ENCODE assay signal across 8 cellular contexts in the genomic region with DNA sequence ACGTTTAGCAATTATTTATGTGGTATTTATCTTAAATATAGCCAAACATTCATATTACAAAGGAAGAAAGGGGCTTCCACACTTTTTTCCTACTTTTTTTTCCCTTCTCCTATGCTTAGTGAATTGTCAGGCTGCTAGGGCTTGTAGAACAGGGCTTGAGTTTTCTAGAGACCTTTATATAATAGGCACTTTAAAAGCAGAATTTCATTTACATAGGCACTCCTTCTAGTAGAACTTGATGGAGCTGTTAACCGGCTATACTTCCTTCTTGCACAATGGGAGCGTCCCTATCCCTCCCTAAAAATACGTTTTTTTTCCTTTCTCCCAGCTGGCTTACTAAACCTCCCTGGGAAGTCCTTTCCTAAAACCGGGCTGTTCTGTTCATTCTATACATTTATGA. TPM values are rescaled to one million over a fixed set of nuclear protein-coding genes. Genes with fewer than 3 reads are reported as not detected.
DNase-seq lines count a peak whose midpoint lies in the region; ATAC-seq and TF ChIP-seq lines count a peak whose summit lies in the region.

No MANE protein-coding gene starts in this region.

- no peaks in the 10 kb centered on the region for H3K9me3 Mint-ChIP-seq in activated B cell treated with CpG ODN at 0.5 μM for 24 hours
- H3K9me3 Mint-ChIP-seq in stimulated activated naive CD8-positive, alpha-beta T cell treated with anti-CD3 and anti-CD28 coated beads, Interleukin-15, amount 100 ng/mL, for 72 hours, result no peaks in the 10 kb centered on the region

- intact Hi-C loops in activated B cell treated with CpG ODN at 0.5 μM for 24 hours (cut with micrococcal nuclease), result loop anchor here (1.0 to 5.0 kb wide), 16 partner anchors 15 to 914 kb away; a partner anchor contains a TSS

- H3K36me3 Mint-ChIP-seq in activated B cell treated with CpG ODN at 0.5 μM for 24 hours (ENCODE audit: low read depth), result peaks cover 48% of the 10 kb centered on the region

- H4K20me1 ChIP-seq in SK-N-SH (ENCODE audit: insufficient read depth), result peaks cover 6% of the 10 kb centered on the region; the same call in 1 of the 2 replicates

- H3K4me1 ChIP-seq in SK-N-SH (ENCODE audit: control insufficient read depth in 1 of 2, insufficient read depth in 2 of 2, low read depth in 1 of 2, low read length in 1 of 2), result peaks cover 19 to 29% of the 10 kb centered on the region in 2 experiments; a peak in 3 of 4 replicates
- peaks cover 10% of the 10 kb centered on the region for H3K4me1 ChIP-seq in iPS-18a (ENCODE audit: control insufficient read depth, low read depth, low read length)

- no peak for TF ChIP-seq EP300 in SK-N-SH (IDR thresholded peaks at IDR 0.05; ENCODE audit: borderline replicate concordance in 1 of 2, low read depth in 1 of 2, low read length in 1 of 2)

- H3K4me2 ChIP-seq in SK-N-SH, result peak overlapping the region; percentile 75

- TF ChIP-seq RAD21 in SK-N-SH (IDR thresholded peaks at IDR 0.05; ENCODE audit: low read length), result no peak

- H2AFZ ChIP-seq in SK-N-SH (ENCODE audit: low read depth), result no peak overlapping the region

- peak overlapping the region; percentile 93 for H3K27ac Mint-ChIP-seq in activated B cell treated with CpG ODN at 0.5 μM for 24 hours
- H3K27ac Mint-ChIP-seq in stimulated activated naive CD8-positive, alpha-beta T cell treated with anti-CD3 and anti-CD28 coated beads, Interleukin-15, amount 100 ng/mL, for 72 hours, result peak overlapping the region; percentile 4 to 12

- POLR2A ChIA-PET in SK-N-SH (lab: Yijun Ruan, JAX), result interaction anchor here (0.5 to 2.8 kb wide), 12 partner anchors 10 to 1071 kb away, joined by 3 to 14 read pairs (median 5); no protein-coding TSS in a partner anchor
- POLR2A ChIA-PET in activated B cell treated with CpG ODN at 0.5 μM for 24 hours (lab: Charles Lee), result interaction anchor here (0.7 to 6.0 kb wide), 54 partner anchors 9 to 1455 kb away, joined by 3 to 271 read pairs (median 8); a partner anchor contains a TSS

- H3K79me2 ChIP-seq in SK-N-SH (ENCODE audit: insufficient read depth), result peaks cover 57% of the 10 kb centered on the region

- no peaks in the 10 kb centered on the region for H3K27me3 ChIP-seq in SK-N-SH (ENCODE audit: insufficient read depth)
- H3K27me3 ChIP-seq in iPS-18a (ENCODE audit: control insufficient read depth, insufficient read depth, low read length), result peaks cover 10% of the 10 kb centered on the region

- CTCF ChIA-PET in SK-N-SH (lab: Yijun Ruan, JAX), result interaction anchor here (0.6 to 3.5 kb wide), 48 partner anchors 9 to 1068 kb away, joined by 3 to 33 read pairs (median 4); a partner anchor contains a TSS
- CTCF ChIA-PET in activated B cell treated with CpG ODN at 0.5 μM for 24 hours (lab: Charles Lee), result interaction anchor here (0.5 to 3.3 kb wide), 27 partner anchors 11 to 917 kb away, joined by 3 to 29 read pairs (median 4); no protein-coding TSS in a partner anchor

- peaks cover 20% of the 10 kb centered on the region for H3F3A ChIP-seq in SK-N-SH (replicated peaks; ENCODE audit: insufficient read depth)

- peaks cover 32 to 43% of the 10 kb centered on the region in 2 experiments for H3K36me3 ChIP-seq in SK-N-SH (replicated peaks in 1 of 2; ENCODE audit: control insufficient read depth in 1 of 2, insufficient read depth in 2 of 2, low read length in 1 of 2)
- H3K36me3 ChIP-seq in iPS-18a (ENCODE audit: control insufficient read depth, low read depth, low read length), result peaks cover 20% of the 10 kb centered on the region

- H3K9me3 ChIP-seq in SK-N-SH, result no peaks in the 10 kb centered on the region
- no peaks in the 10 kb centered on the region for H3K9me3 ChIP-seq in iPS-18a (ENCODE audit: control insufficient read depth, low read depth, low read length)

- no peak for TF ChIP-seq CTCF in SK-N-SH (IDR thresholded peaks at IDR 0.05)
- TF ChIP-seq CTCF in activated B cell treated with CpG ODN at 0.5 μM for 24 hours (IDR thresholded peaks at IDR 0.05), result no peak

- peak overlapping the region; percentile 97 to 98 for H3K27ac ChIP-seq in SK-N-SH (ENCODE audit: low read depth in 2 of 2, low read length in 1 of 2)
- peak overlapping the region; percentile 72 for H3K27ac ChIP-seq in iPS-18a (ENCODE audit: low read length)

- H3K27me3 Mint-ChIP-seq in activated B cell treated with CpG ODN at 0.5 μM for 24 hours, result no peaks in the 10 kb centered on the region
- no peaks in the 10 kb centered on the region for H3K27me3 Mint-ChIP-seq in stimulated activated naive CD8-positive, alpha-beta T cell treated with anti-CD3 and anti-CD28 coated beads, Interleukin-15, amount 100 ng/mL, for 72 hours

- H3K4me1 Mint-ChIP-seq in activated B cell treated with CpG ODN at 0.5 μM for 24 hours, result peaks cover 60% of the 10 kb centered on the region
- H3K4me1 Mint-ChIP-seq in stimulated activated naive CD8-positive, alpha-beta T cell treated with anti-CD3 and anti-CD28 coated beads, Interleukin-15, amount 100 ng/mL, for 72 hours, result peaks cover 42% of the 10 kb centered on the region

- H3K9ac ChIP-seq in SK-N-SH (peak overlapping the region; percentile 99), iPS-18a (ENCODE audit: low read length) (peak overlapping the region; percentile 91)

- H3K4me3 ChIP-seq in SK-N-SH (ENCODE audit: low read depth in 2 of 2, low read length in 1 of 2) (peak overlapping the region; percentile 71 to 94), iPS-18a (ENCODE audit: low read length) (peak overlapping the region; percentile 91)

- no peaks in the 10 kb centered on the region for H3K9me2 ChIP-seq in SK-N-SH

- H3K4me3 Mint-ChIP-seq in activated B cell treated with CpG ODN at 0.5 μM for 24 hours, result peak overlapping the region; percentile 88
- peak overlapping the region; percentile 85 to 89 for H3K4me3 Mint-ChIP-seq in stimulated activated naive CD8-positive, alpha-beta T cell treated with anti-CD3 and anti-CD28 coated beads, Interleukin-15, amount 100 ng/mL, for 72 hours

- DNase-seq in SK-N-SH (no peak), activated B cell treated with CpG ODN at 0.5 μM for 24 hours (no peak), OCI-M1 (lab: John Stamatoyannopoulos, UW) (no peak)
- DNase-seq in stimulated activated naive CD8-positive, alpha-beta T cell treated with anti-CD3 and anti-CD28 coated beads, Interleukin-15, amount 100 ng/mL, for 72 hours, result no peak

- WGBS in SK-N-SH (ENCODE audit: low lambda C conversion rate), result 5% methylated on average over 5 of the region's 5 CpGs

- ATAC-seq in SK-N-SH treated with all-trans-retinoic acid at 6 μM for 48 hours (no peak), activated B cell treated with CpG ODN at 0.5 μM for 24 hours (ENCODE audit: low read depth) (no peak), HG03565 (IDR thresholded peaks at IDR 0.05; ENCODE audit: unreplicated experiment) (no peak), HG03457 (IDR thresholded peaks at IDR 0.05; ENCODE audit: unreplicated experiment) (no peak)
- ATAC-seq in stimulated activated naive CD8-positive, alpha-beta T cell treated with anti-CD3 and anti-CD28 coated beads, Interleukin-15, amount 100 ng/mL, for 72 hours, result no peak

TF ChIP-seq in SK-N-SH, 30 proteins besides CTCF, POLR2A, EP300 and RAD21 (continues in another document):
- TF ChIP-seq CHD2 (IDR thresholded peaks at IDR 0.05; ENCODE audit: low read length, partially characterized antibody) (no peak), TCF12 (IDR thresholded peaks at IDR 0.05) (no peak), GABPA (IDR thresholded peaks at IDR 0.05; ENCODE audit: low read depth) (no peak)

TF ChIP-seq in SK-N-SH treated with all-trans-retinoic acid at 6 μM for 48 hours, 23 proteins besides CTCF, POLR2A, EP300 and RAD21:
- TF ChIP-seq SNAI2 (CRISPR knock-in tag; IDR thresholded peaks at IDR 0.05), result no peak
- no peak for TF ChIP-seq ISL1 (CRISPR knock-in tag; IDR thresholded peaks at IDR 0.05)
- TF ChIP-seq, protein P1, sequence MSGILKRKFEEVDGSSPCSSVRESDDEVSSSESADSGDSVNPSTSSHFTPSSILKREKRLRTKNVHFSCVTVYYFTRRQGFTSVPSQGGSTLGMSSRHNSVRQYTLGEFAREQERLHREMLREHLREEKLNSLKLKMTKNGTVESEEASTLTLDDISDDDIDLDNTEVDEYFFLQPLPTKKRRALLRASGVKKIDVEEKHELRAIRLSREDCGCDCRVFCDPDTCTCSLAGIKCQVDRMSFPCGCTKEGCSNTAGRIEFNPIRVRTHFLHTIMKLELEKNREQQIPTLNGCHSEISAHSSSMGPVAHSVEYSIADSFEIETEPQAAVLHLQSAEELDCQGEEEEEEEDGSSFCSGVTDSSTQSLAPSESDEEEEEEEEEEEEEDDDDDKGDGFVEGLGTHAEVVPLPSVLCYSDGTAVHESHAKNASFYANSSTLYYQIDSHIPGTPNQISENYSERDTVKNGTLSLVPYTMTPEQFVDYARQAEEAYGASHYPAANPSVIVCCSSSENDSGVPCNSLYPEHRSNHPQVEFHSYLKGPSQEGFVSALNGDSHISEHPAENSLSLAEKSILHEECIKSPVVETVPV (CRISPR knock-in tag; IDR thresholded peaks at IDR 0.05), result no peak

RNA-seq across cellular contexts. Expression of a gene that starts 1.1 kb away (rescaled TPM):
- 8.3 and 12.9 TPM in 2 replicates for polyA plus RNA-seq in SK-N-SH (2012; rRNA removed)
- 11.0 and 13.1 TPM in 2 replicates for polyA plus RNA-seq in SK-N-SH (2012; cell fraction: cytosol; rRNA removed)
- polyA plus RNA-seq in SK-N-SH (2012; cell fraction: nucleus; rRNA removed), result 13.8 and 26.9 TPM in 2 replicates
- 49.3 and 54.4 TPM in 2 replicates for total RNA-seq in activated B cell treated with CpG ODN at 0.5 μM for 24 hours

RNA-seq across cellular contexts. Expression of a gene that starts 17.3 kb away (rescaled TPM):
- polyA plus RNA-seq in SK-N-SH (2012; rRNA removed), result 0.97 and 1.1 TPM in 2 replicates
- polyA plus RNA-seq in SK-N-SH (2012; cell fraction: cytosol; rRNA removed), result 1.2 and 1.4 TPM in 2 replicates
- polyA plus RNA-seq in SK-N-SH (2012; cell fraction: nucleus; rRNA removed), result 0.58 and 1.0 TPM in 2 replicates
- total RNA-seq in activated B cell treated with CpG ODN at 0.5 μM for 24 hours, result 1.9 and 3.1 TPM in 2 replicates
